In the genomic region with DNA sequence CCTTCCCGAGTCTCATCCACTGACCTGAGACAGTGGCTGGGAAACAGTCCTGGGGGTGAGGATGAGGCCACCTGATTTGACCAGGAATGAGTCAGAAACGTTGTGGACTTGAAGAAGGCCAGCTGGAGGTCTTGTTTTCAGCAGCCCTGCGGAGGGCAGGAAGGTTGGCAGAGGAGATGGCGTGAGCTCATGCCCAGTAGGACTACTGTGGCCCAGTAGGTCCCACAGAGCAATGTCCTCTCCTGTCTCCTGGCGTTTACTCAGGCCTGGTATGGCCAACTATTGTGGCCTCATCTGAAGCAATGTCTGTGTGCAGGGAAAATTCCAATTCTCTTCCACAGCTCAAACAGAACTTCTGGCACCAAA, we compare ENCODE assay signal across 20 cellular contexts.
DNase-seq lines count a peak whose midpoint lies in the region; ATAC-seq and TF ChIP-seq lines count a peak whose summit lies in the region.
"Had no signal": no experiment of that assay in that cellular context is flagged by ENCODE, and none has a peak within 500 bp of the region (broad histone marks: within the 10 kb centered on the region; RNA-seq: fewer than 3 reads in every experiment).

No MANE protein-coding gene starts in this region.

- H3K9me3 ChIP-seq in sigmoid colon, result no peaks in the 10 kb centered on the region
- H3K9me3 ChIP-seq: SJCRH30 had no signal

- no peaks in the 10 kb centered on the region for H3K27me3 ChIP-seq in sigmoid colon
- H3K27me3 ChIP-seq: BLaER1, SJCRH30 had no signal

- H3K36me3 Mint-ChIP-seq in type B pancreatic cell, result no peaks in the 10 kb centered on the region
- H3K36me3 Mint-ChIP-seq: CD8-positive, alpha-beta T cell had no signal

- H3K4me1 Mint-ChIP-seq in type B pancreatic cell (ENCODE audit: unreplicated experiment), result no peaks in the 10 kb centered on the region
- H3K4me1 Mint-ChIP-seq: GM23338 had no signal

- H3K27ac Mint-ChIP-seq in type B pancreatic cell, result no peak overlapping the region
- H3K27ac Mint-ChIP-seq: CD8-positive, alpha-beta T cell; GM23338 had no signal

- TF ChIP-seq CTCF in cardiac fibroblast (IDR thresholded peaks at IDR 0.05; ENCODE audit: low read depth, low read length), result no peak
- no peak for TF ChIP-seq CTCF in sigmoid colon (IDR thresholded peaks at IDR 0.05)
- no peak for TF ChIP-seq CTCF in type B pancreatic cell (conservative IDR thresholded peaks at IDR 0.05)

- intact Hi-C loops in sigmoid colon (cut with DNase I), result no loop called here
- intact Hi-C loops in Right ventricle myocardium inferior (cut with DNase I), result no loop called here

- no peak overlapping the region for H3K27ac ChIP-seq in sigmoid colon
- H3K27ac ChIP-seq: BLaER1, KMS-11, RWPE1, SJCRH30 had no signal

- H3K9me3 Mint-ChIP-seq in type B pancreatic cell, result peaks cover under 1% of the 10 kb centered on the region
- H3K9me3 Mint-ChIP-seq: CD8-positive, alpha-beta T cell had no signal

- no peak for TF ChIP-seq POLR2A in sigmoid colon (IDR thresholded peaks at IDR 0.05)

- H3K4me3 ChIP-seq in cardiac fibroblast (replicated peaks in 1 of 2; ENCODE audit: low read depth in 2 of 2, low read length in 2 of 2) (no peak overlapping the region), sigmoid colon (no peak overlapping the region)
- H3K4me3 ChIP-seq: BLaER1, GM23338, SJCRH30 had no signal

- DNase-seq in HT1080 (ENCODE audit: low read depth), result peak; percentile 10
- DNase-seq in cardiac fibroblast (ENCODE audit: low read depth in 2 of 2), result peak; percentile 2 to 5
- DNase-seq in left lobe of liver (ENCODE audit: low spot score), result peak; percentile 5
- peak; percentile 9 for DNase-seq in sigmoid colon
- DNase-seq in type B pancreatic cell (ENCODE audit: extremely low spot score, unreplicated experiment), result no peak
- no peak for DNase-seq in Right ventricle myocardium inferior (ENCODE audit: missing footprints)
- no peak for DNase-seq in NCI-H128 (lab: John Stamatoyannopoulos, UW; ENCODE audit: unreplicated experiment)
- DNase-seq: Calu3; CD8-positive, alpha-beta T cell; DMS53; NCI-H1417 treated with DMSO at 0.1 percent for 48 hours; NCI-H187 treated with DMSO at 0.1 percent for 48 hours; NCI-H226; NCI-H524; NCI-H82; SJCRH30 had no signal

- ATAC-seq in left lobe of liver (no peak), Right ventricle myocardium inferior (no peak)
- ATAC-seq: CD8-positive, alpha-beta T cell; GM23338 had no signal

- H3K4me3 Mint-ChIP-seq in type B pancreatic cell, result no peak overlapping the region
- H3K4me3 Mint-ChIP-seq: CD8-positive, alpha-beta T cell; GM23338 had no signal

- TF ChIP-seq EP300 in sigmoid colon (IDR thresholded peaks at IDR 0.05), result no peak

- WGBS in sigmoid colon, 2 donors, result 83 to 84% methylated on average over 5 of the region's 5 CpGs

- H3K36me3 ChIP-seq in sigmoid colon, result no peaks in the 10 kb centered on the region
- H3K36me3 ChIP-seq: BLaER1, SJCRH30 had no signal

- H3K27me3 Mint-ChIP-seq in type B pancreatic cell, result no peaks in the 10 kb centered on the region

- no peaks in the 10 kb centered on the region for H3K4me1 ChIP-seq in sigmoid colon
- H3K4me1 ChIP-seq: BLaER1, SJCRH30 had no signal

Comparison
In these comparisons a context has a peak if more than half of its experiments do, and no peak if none do; other contexts are left out.
1. DNase-seq: peak in HT1080 (single experiment), cardiac fibroblast (2 of 2), left lobe of liver (single experiment) and sigmoid colon (single experiment); none in type B pancreatic cell (single experiment), Right ventricle myocardium inferior (single experiment) and NCI-H128 (single experiment).